13 cellular contexts compared by ENCODE assay signal in the genomic region with DNA sequence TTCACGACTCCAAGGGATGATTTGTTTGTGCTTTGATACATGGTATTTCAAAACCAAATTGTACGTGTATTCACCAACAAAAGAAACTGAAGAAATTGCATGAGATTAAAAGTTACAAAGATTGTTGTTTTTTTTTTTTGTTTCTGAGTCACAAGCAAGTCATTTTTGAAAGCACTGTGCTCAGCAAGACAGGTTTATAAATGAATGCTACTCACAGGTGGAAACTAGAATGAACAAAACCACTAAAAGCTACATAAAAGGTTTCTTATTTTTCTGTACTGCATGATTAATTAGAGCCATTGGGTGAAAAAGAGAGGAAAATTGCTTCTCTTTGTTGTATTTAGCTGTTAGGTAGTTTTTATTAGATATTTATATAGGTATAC.
A peak's percentile ranks its signal among the peaks of the same experiment; 100 is the strongest.
DNase-seq lines count a peak whose midpoint lies in the region; ATAC-seq, FAIRE-seq and TF ChIP-seq lines count a peak whose summit lies in the region.
"Had no signal": no experiment of that assay in that cellular context is flagged by ENCODE, and none has a peak within 500 bp of the region (broad histone marks: within the 10 kb centered on the region; RNA-seq: fewer than 3 reads in every experiment).

No MANE protein-coding gene starts in this region.

- no peak overlapping the region for H3K4me3 ChIP-seq in SK-N-MC
- no peak overlapping the region for H3K4me3 ChIP-seq in bronchial epithelial cell (ENCODE audit: low read depth, low read length)

- no peaks in the 10 kb centered on the region for H3K9me3 Mint-ChIP-seq in activated naive CD4-positive, alpha-beta T cell treated with anti-CD3 and anti-CD28 coated beads, Interleukin-2, amount 50 U/mL, for 24 hours
- H3K9me3 Mint-ChIP-seq in stimulated activated naive B cell treated with anti-CD40 and anti-IgM and Interleukin-4, amounts not matched to agents 10 μg/mL and 1 μg/mL and 100 μg/mL, for 72 hours, result no peaks in the 10 kb centered on the region

- H3K36me3 ChIP-seq in SK-N-MC (ENCODE audit: insufficient read depth, low read length), result no peaks in the 10 kb centered on the region
- H3K36me3 ChIP-seq in bronchial epithelial cell (ENCODE audit: control insufficient read depth, insufficient read depth, low read length), result no peaks in the 10 kb centered on the region

- H3K27ac Mint-ChIP-seq in activated naive CD4-positive, alpha-beta T cell treated with anti-CD3 and anti-CD28 coated beads, Interleukin-2, amount 50 U/mL, for 24 hours, result peak overlapping the region; percentile 79
- no peak overlapping the region for H3K27ac Mint-ChIP-seq in stimulated activated naive B cell treated with anti-CD40 and anti-IgM and Interleukin-4, amounts not matched to agents 10 μg/mL and 1 μg/mL and 100 μg/mL, for 72 hours

- H3K4me3 Mint-ChIP-seq in activated naive CD4-positive, alpha-beta T cell treated with anti-CD3 and anti-CD28 coated beads, Interleukin-2, amount 50 U/mL, for 24 hours, result peak overlapping the region; percentile 53
- H3K4me3 Mint-ChIP-seq in stimulated activated naive B cell treated with anti-CD40 and anti-IgM and Interleukin-4, amounts not matched to agents 10 μg/mL and 1 μg/mL and 100 μg/mL, for 72 hours, result no peak overlapping the region

- no peaks in the 10 kb centered on the region for H3K36me3 Mint-ChIP-seq in activated naive CD4-positive, alpha-beta T cell treated with anti-CD3 and anti-CD28 coated beads, Interleukin-2, amount 50 U/mL, for 24 hours
- H3K36me3 Mint-ChIP-seq in stimulated activated naive B cell treated with anti-CD40 and anti-IgM and Interleukin-4, amounts not matched to agents 10 μg/mL and 1 μg/mL and 100 μg/mL, for 72 hours, result peaks cover 7 to 23% of the 10 kb centered on the region in 2 donors

- no peaks in the 10 kb centered on the region for H3K27me3 ChIP-seq in bronchial epithelial cell (ENCODE audit: control insufficient read depth, insufficient read depth, low read length)

- peak overlapping the region; percentile 38 for H3K9ac ChIP-seq in SK-N-MC (ENCODE audit: insufficient read length)

- H3K4me1 Mint-ChIP-seq in activated naive CD4-positive, alpha-beta T cell treated with anti-CD3 and anti-CD28 coated beads, Interleukin-2, amount 50 U/mL, for 24 hours, result peaks cover 50% of the 10 kb centered on the region
- H3K4me1 Mint-ChIP-seq in stimulated activated naive B cell treated with anti-CD40 and anti-IgM and Interleukin-4, amounts not matched to agents 10 μg/mL and 1 μg/mL and 100 μg/mL, for 72 hours, result peaks cover 14 to 29% of the 10 kb centered on the region in 2 donors

- TF ChIP-seq CTCF in bronchial epithelial cell (IDR thresholded peaks at IDR 0.05; ENCODE audit: insufficient read depth, low read length, severe bottlenecking), result no peak

- DNase-seq in activated naive CD4-positive, alpha-beta T cell (lab: John Stamatoyannopoulos, UW), result no peak
- no peak for DNase-seq in SK-N-MC (ENCODE audit: low read depth, low spot score)
- peak; percentile 70 for DNase-seq in bronchial epithelial cell (ENCODE audit: low read depth)
- no peak for DNase-seq in NCI-H774 (lab: John Stamatoyannopoulos, UW)
- DNase-seq in COR-L47 (lab: John Stamatoyannopoulos, UW), result no peak
- no peak for DNase-seq in stimulated activated naive B cell treated with anti-CD40 and anti-IgM and Interleukin-4, amounts not matched to agents 10 μg/mL and 1 μg/mL and 100 μg/mL, for 72 hours
- DNase-seq in retina, result no peak
- DNase-seq: activated CD4-positive, alpha-beta T cell treated with anti-CD3 and anti-CD28 coated beads, Interleukin-2, amount 50 U/mL, for 48 hours; HCEC 1CT; mesenchymal stem cell had no signal

- H3K27ac ChIP-seq in SK-N-MC, result no peak overlapping the region

- ATAC-seq in stimulated activated naive B cell treated with anti-CD40 and anti-IgM and Interleukin-4, amounts not matched to agents 10 μg/mL and 1 μg/mL and 100 μg/mL, for 72 hours (replicated peaks), result no peak

- FAIRE-seq in bronchial epithelial cell (lab: Jason Lieb, UNC), result no peak
- FAIRE-seq: islet of Langerhans, RCC 7860 had no signal

- no peaks in the 10 kb centered on the region for H3K27me3 Mint-ChIP-seq in activated naive CD4-positive, alpha-beta T cell treated with anti-CD3 and anti-CD28 coated beads, Interleukin-2, amount 50 U/mL, for 24 hours
- no peaks in the 10 kb centered on the region for H3K27me3 Mint-ChIP-seq in stimulated activated naive B cell treated with anti-CD40 and anti-IgM and Interleukin-4, amounts not matched to agents 10 μg/mL and 1 μg/mL and 100 μg/mL, for 72 hours

- H3K9me3 ChIP-seq in SK-N-MC (ENCODE audit: low read depth, low read length), result no peaks in the 10 kb centered on the region
